ENCODE assay signal across 16 cellular contexts in the genomic region with DNA sequence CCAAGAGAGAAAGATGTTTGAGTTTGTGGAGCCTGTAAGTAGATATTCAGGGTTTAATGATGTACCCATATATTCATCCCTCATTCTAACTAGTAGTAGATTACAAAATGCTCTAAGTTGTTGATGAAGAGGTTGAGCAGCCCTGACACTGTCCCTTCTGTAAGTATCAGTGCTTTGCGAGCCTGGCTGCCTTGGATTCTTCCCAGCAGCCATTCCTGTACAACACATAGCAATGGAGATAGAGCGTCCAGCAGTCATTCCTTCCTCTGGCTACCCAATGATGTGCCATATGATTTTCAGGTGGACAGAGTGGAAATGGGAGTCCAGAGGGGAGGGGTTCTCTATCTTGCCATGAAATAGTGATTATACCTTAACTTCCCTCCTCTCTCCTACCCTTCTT.
A peak's percentile ranks its signal among the peaks of the same experiment; 100 is the strongest.
DNase-seq lines count a peak whose midpoint lies in the region; ATAC-seq, FAIRE-seq and TF ChIP-seq lines count a peak whose summit lies in the region.
"Had no signal": no experiment of that assay in that cellular context is flagged by ENCODE, and none has a peak within 500 bp of the region (broad histone marks: within the 10 kb centered on the region; RNA-seq: fewer than 3 reads in every experiment).

No MANE protein-coding gene starts in this region.

- ATAC-seq in Right ventricle myocardium superior (ENCODE audit: poor library complexity) (peak; percentile 57), WTC11 (no peak), GM19467 (IDR thresholded peaks at IDR 0.05; ENCODE audit: unreplicated experiment) (no peak)

- TF ChIP-seq CTCF in WTC11 (IDR thresholded peaks at IDR 0.05) (no peak), endothelial cell of umbilical vein (IDR thresholded peaks at IDR 0.05; ENCODE audit: extremely low read depth in 1 of 2, insufficient read depth in 1 of 2, low read depth in 1 of 2, low read length in 2 of 2) (no peak)

- no peaks in the 10 kb centered on the region for H3K9me3 ChIP-seq in endothelial cell of umbilical vein (replicated peaks; ENCODE audit: control insufficient read depth, insufficient read depth, low read length)
- H3K9me3 ChIP-seq: BLaER1, Caco-2 had no signal

- no peak overlapping the region for H3K4me2 ChIP-seq in endothelial cell of umbilical vein (ENCODE audit: insufficient read depth, low read length)
- H3K4me2 ChIP-seq: BLaER1 had no signal

- no peak for TF ChIP-seq POLR2A in endothelial cell of umbilical vein (IDR thresholded peaks at IDR 0.05; ENCODE audit: low read depth, low read length)

- CTCF ChIA-PET in WTC11 (lab: Charles Lee): no interaction called here
- CTCF ChIA-PET in endothelial cell of umbilical vein (lab: Charles Lee): no interaction called here

- H3K4me1 ChIP-seq in endothelial cell of umbilical vein (ENCODE audit: control insufficient read depth, extremely low read depth, insufficient read depth, low read length): peaks cover 4% of the 10 kb centered on the region

- H3K27ac Mint-ChIP-seq in WTC11: peak overlapping the region; percentile 63

- BruUV-seq in endothelial cell of umbilical vein (replicated peaks; lab: Mats Ljungman, UMichigan): no TSS peak

- no peaks in the 10 kb centered on the region for H3K27me3 Mint-ChIP-seq in WTC11 (ENCODE audit: low read depth)
- H3K27me3 Mint-ChIP-seq: CD8-positive, alpha-beta memory T cell had no signal

- H2AFZ ChIP-seq in endothelial cell of umbilical vein (ENCODE audit: low read depth, low read length): no peak overlapping the region

- no peaks in the 10 kb centered on the region for H3K27me3 ChIP-seq in endothelial cell of umbilical vein (ENCODE audit: control insufficient read depth in 2 of 2, insufficient read depth in 2 of 2, low read length in 2 of 2)
- H3K27me3 ChIP-seq: BLaER1 had no signal

- peak; percentile 18 for FAIRE-seq in endothelial cell of umbilical vein (lab: Jason Lieb, UNC)
- FAIRE-seq: GM12892 had no signal

- peaks cover 64% of the 10 kb centered on the region for H3K4me1 Mint-ChIP-seq in WTC11

- no peak overlapping the region for H3K4me3 Mint-ChIP-seq in WTC11
- H3K4me3 Mint-ChIP-seq: CD8-positive, alpha-beta memory T cell had no signal

- no peak overlapping the region for H3K9ac ChIP-seq in endothelial cell of umbilical vein (replicated peaks; ENCODE audit: extremely low read depth, insufficient read depth, low read length)
- H3K9ac ChIP-seq: BLaER1 had no signal

- H3K9me1 ChIP-seq in endothelial cell of umbilical vein (replicated peaks; ENCODE audit: control insufficient read depth, extremely low read depth, insufficient read depth, low read length): no peaks in the 10 kb centered on the region

- no peak overlapping the region for H3K4me3 ChIP-seq in endothelial cell of umbilical vein (replicated peaks in 1 of 3; ENCODE audit: insufficient read depth in 1 of 3, low read depth in 1 of 3, low read length in 3 of 3)
- H3K4me3 ChIP-seq: BLaER1 had no signal

- no peak overlapping the region for H3K27ac ChIP-seq in endothelial cell of umbilical vein (ENCODE audit: insufficient read depth, low read depth, low read length)
- H3K27ac ChIP-seq: BLaER1, HL-60 had no signal

- DNase-seq in Right ventricle myocardium superior: no peak
- DNase-seq in cardiac septum (ENCODE audit: low spot score): no peak
- DNase-seq in WTC11 (ENCODE audit: low spot score): no peak
- DNase-seq in endothelial cell of umbilical vein (ENCODE audit: low read depth, low spot score): no peak
- DNase-seq in activated naive CD4-positive, alpha-beta T cell treated with anti-CD3 and anti-CD28 coated beads, Interleukin-2, amount 50 U/mL, for 16 hours: no peak
- no peak for DNase-seq in HT-29 (ENCODE audit: low spot score)
- DNase-seq: 8988T; AML-193; Caco-2; CD8-positive, alpha-beta memory T cell; DND-41; GDM1 had no signal

- dilution Hi-C loops in endothelial cell of umbilical vein (cut with MboI; ENCODE audit: extremely low pct_ligation_motif_present, low sequenced_read_pairs): loop anchor here (25.0 kb wide), 1 partner anchor 182 kb away; no protein-coding TSS in a partner anchor

- intact Hi-C loops in Right ventricle myocardium superior (cut with DNase I): no loop called here
- intact Hi-C loops in cardiac septum (cut with DNase I): no loop called here
- intact Hi-C loops in endothelial cell of umbilical vein (cut with micrococcal nuclease): no loop called here

- POLR2A ChIA-PET in WTC11 (lab: Charles Lee): no interaction called here
- POLR2A ChIA-PET in endothelial cell of umbilical vein (lab: Charles Lee): no interaction called here

- no peaks in the 10 kb centered on the region for H4K20me1 ChIP-seq in endothelial cell of umbilical vein (replicated peaks; ENCODE audit: control insufficient read depth, extremely low read depth, insufficient read depth, low read length)
- H4K20me1 ChIP-seq: BLaER1 had no signal

- H3K36me3 ChIP-seq in endothelial cell of umbilical vein (ENCODE audit: control insufficient read depth in 2 of 2, extremely low read depth in 1 of 2, insufficient read depth in 2 of 2, low read length in 2 of 2): no peaks in the 10 kb centered on the region

- H3K79me2 ChIP-seq in endothelial cell of umbilical vein (ENCODE audit: control insufficient read depth, insufficient read depth, low read length): no peaks in the 10 kb centered on the region

- peaks cover 8% of the 10 kb centered on the region for H3K36me3 Mint-ChIP-seq in WTC11

- no peaks in the 10 kb centered on the region for H3K9me3 Mint-ChIP-seq in WTC11
- H3K9me3 Mint-ChIP-seq: CD8-positive, alpha-beta memory T cell had no signal

TF ChIP-seq in WTC11, 78 proteins besides CTCF, POLR2A, EP300 and RAD21 (continues in another document):
- TF ChIP-seq ZNF425 (CRISPR knock-in tag; conservative IDR thresholded peaks at IDR 0.05) (no peak), ZNF317 (CRISPR knock-in tag; IDR thresholded peaks at IDR 0.05; ENCODE audit: borderline replicate concordance, low read depth) (no peak), CREM (CRISPR knock-in tag; IDR thresholded peaks at IDR 0.05) (no peak), FOXP1 (CRISPR knock-in tag; IDR thresholded peaks at IDR 0.05; ENCODE audit: borderline replicate concordance) (no peak), ETV6 (CRISPR knock-in tag; IDR thresholded peaks at IDR 0.05) (no peak), ATF1 (CRISPR knock-in tag; IDR thresholded peaks at IDR 0.05) (no peak), ZNF671 (CRISPR knock-in tag; IDR thresholded peaks at IDR 0.05) (no peak), NR3C1 (CRISPR knock-in tag; conservative IDR thresholded peaks at IDR 0.05; ENCODE audit: low read depth) (no peak)

TF ChIP-seq in endothelial cell of umbilical vein, 7 proteins besides CTCF, POLR2A, EP300 and RAD21:
- TF ChIP-seq, protein P1, sequence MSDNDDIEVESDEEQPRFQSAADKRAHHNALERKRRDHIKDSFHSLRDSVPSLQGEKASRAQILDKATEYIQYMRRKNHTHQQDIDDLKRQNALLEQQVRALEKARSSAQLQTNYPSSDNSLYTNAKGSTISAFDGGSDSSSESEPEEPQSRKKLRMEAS (IDR thresholded peaks at IDR 0.05; ENCODE audit: insufficient read depth, insufficient read length): no peak
- TF ChIP-seq EZH2 (IDR thresholded peaks at IDR 0.05; ENCODE audit: borderline replicate concordance, low read depth, low read length, severe bottlenecking) (no peak), MYC (IDR thresholded peaks at IDR 0.05; ENCODE audit: low read depth, low read length) (no peak), POLR2AphosphoS5 (IDR thresholded peaks at IDR 0.05; ENCODE audit: insufficient read depth, low read depth, low read length) (no peak), GATA2 (IDR thresholded peaks at IDR 0.05; ENCODE audit: insufficient read depth, insufficient read length, low read depth, low read length) (no peak), JUN (IDR thresholded peaks at IDR 0.05; ENCODE audit: borderline replicate concordance, insufficient read depth, insufficient read length, low read depth) (no peak), FOS (IDR thresholded peaks at IDR 0.05; ENCODE audit: borderline replicate concordance, insufficient read depth, low read length) (no peak)
